ENCODE assay signal across 9 cellular contexts in genomic region chr12:52390739-52391617, GRCh38. TPM values are rescaled to one million over a fixed set of nuclear protein-coding genes. Genes with fewer than 3 reads are reported as not detected.
DNase-seq lines count a peak whose midpoint lies in the region; ATAC-seq, FAIRE-seq and TF ChIP-seq lines count a peak whose summit lies in the region.
"Had no signal": no experiment of that assay in that cellular context is flagged by ENCODE, and none has a peak within 500 bp of the region (broad histone marks: within the 10 kb centered on the region; RNA-seq: fewer than 3 reads in every experiment).

No MANE protein-coding gene starts in this region.

- no peaks in the 10 kb centered on the region for H3K79me2 ChIP-seq in keratinocyte (ENCODE audit: control insufficient read depth, insufficient read depth, low read length)

- DNase-seq in AG20443 (ENCODE audit: low spot score) (peak; percentile 62), astrocyte of the hippocampus (ENCODE audit: low read depth, low spot score) (peak; percentile 36), keratinocyte (ENCODE audit: low read depth, low spot score) (no peak), GM19240 (ENCODE audit: insufficient read length, low spot score) (no peak)
- no peak for DNase-seq in naive thymus-derived CD8-positive, alpha-beta T cell

- H2AFZ ChIP-seq in keratinocyte (ENCODE audit: control insufficient read depth, low read length): peak overlapping the region; percentile 11

- ATAC-seq in GM21390 (IDR thresholded peaks at IDR 0.05; ENCODE audit: unreplicated experiment) (no peak), GM19035 (IDR thresholded peaks at IDR 0.05; ENCODE audit: unreplicated experiment) (no peak)
- ATAC-seq in naive thymus-derived CD8-positive, alpha-beta T cell: no peak

- CTCF ChIA-PET in HEK293 (lab: Yijun Ruan, JAX): interaction anchor here (0.6 to 2.8 kb wide), 19 partner anchors 10 to 494 kb away, joined by 3 to 19 read pairs (median 3); partner anchors contain the start of gene KRT83

- no peak overlapping the region for H3K27ac Mint-ChIP-seq in naive thymus-derived CD8-positive, alpha-beta T cell
- H3K27ac Mint-ChIP-seq: dendritic cell treated with granulocyte-macrophage colony-stimulating factor and Interleukin-4, amounts not matched to agents 40 ng/mL and 50 ng/mL, for 4 days had no signal

- peak overlapping the region; percentile 32 for H3K9ac ChIP-seq in keratinocyte (ENCODE audit: control insufficient read depth, extremely low read depth, insufficient read depth, low read length)

- H3K36me3 ChIP-seq in HEK293 (ENCODE audit: control insufficient read depth in 2 of 2, insufficient read depth in 1 of 2, low read length in 2 of 2) (no peaks in the 10 kb centered on the region), keratinocyte (ENCODE audit: control insufficient read depth in 2 of 2, extremely low read depth in 1 of 2, insufficient read depth in 2 of 2, low read length in 2 of 2) (no peaks in the 10 kb centered on the region)

- H3K27me3 ChIP-seq in keratinocyte (ENCODE audit: control insufficient read depth, extremely low read depth, insufficient read depth, low read length): no peaks in the 10 kb centered on the region

- TF ChIP-seq CTCF in HEK293 (tag by site-specific recombination; IDR thresholded peaks at IDR 0.05) (peak; percentile 52), keratinocyte (optimal IDR thresholded peaks at IDR 0.05 in 1 of 3, IDR thresholded peaks at IDR 0.05 in 1 of 3, conservative IDR thresholded peaks at IDR 0.05 in 1 of 3; ENCODE audit: extremely low read depth in 1 of 3, insufficient read depth in 2 of 3, low read length in 3 of 3) (peak; percentile 85 to 96 (median 86))

- dilution Hi-C loops in keratinocyte (cut with MboI; ENCODE audit: extremely low pct_ligation_motif_present, low sequenced_read_pairs): no loop called here

- POLR2A ChIA-PET in HEK293 (lab: Yijun Ruan, JAX): no interaction called here
- POLR2A ChIA-PET in naive thymus-derived CD8-positive, alpha-beta T cell (lab: Charles Lee): no interaction called here

- H3K9me3 ChIP-seq in HEK293 (ENCODE audit: control insufficient read depth, insufficient read depth, low read depth, low read length) (no peaks in the 10 kb centered on the region), keratinocyte (ENCODE audit: control insufficient read depth, low read depth, low read length) (no peaks in the 10 kb centered on the region)

- H3K36me3 Mint-ChIP-seq in naive thymus-derived CD8-positive, alpha-beta T cell: no peaks in the 10 kb centered on the region

- H3K4me3 ChIP-seq in HEK293 (ENCODE audit: low read depth, low read length): no peak overlapping the region
- peak overlapping the region in 1 of 3 experiments; percentile 4 for H3K4me3 ChIP-seq in keratinocyte (ENCODE audit: control insufficient read depth in 2 of 3, extremely low read depth in 1 of 3, insufficient read depth in 2 of 3, low read depth in 1 of 3, low read length in 3 of 3)

- no peaks in the 10 kb centered on the region for H3K9me3 Mint-ChIP-seq in naive thymus-derived CD8-positive, alpha-beta T cell
- H3K9me3 Mint-ChIP-seq: dendritic cell treated with granulocyte-macrophage colony-stimulating factor and Interleukin-4, amounts not matched to agents 40 ng/mL and 50 ng/mL, for 4 days had no signal

- H3K27me3 Mint-ChIP-seq in naive thymus-derived CD8-positive, alpha-beta T cell: peaks cover 0 to 15% (median 6%) of the 10 kb centered on the region in 5 donors

- H4K20me1 ChIP-seq in keratinocyte (ENCODE audit: control insufficient read depth, extremely low read depth, insufficient read depth, low read length): no peaks in the 10 kb centered on the region

- H3K4me2 ChIP-seq in keratinocyte (ENCODE audit: control insufficient read depth, extremely low read depth, insufficient read depth, low read depth, low read length): peak overlapping the region; percentile 17

- no peak overlapping the region for H3K27ac ChIP-seq in HEK293 (ENCODE audit: extremely low read depth, low read depth, low read length)
- H3K27ac ChIP-seq in keratinocyte (ENCODE audit: control insufficient read depth, insufficient read depth, low read length): peak overlapping the region; percentile 48

- H3K4me1 ChIP-seq in HEK293 (ENCODE audit: control insufficient read depth, insufficient read depth, low read length): no peaks in the 10 kb centered on the region
- peaks cover 52% of the 10 kb centered on the region for H3K4me1 ChIP-seq in keratinocyte (ENCODE audit: control insufficient read depth, extremely low read depth, insufficient read depth, low read length)

- no peaks in the 10 kb centered on the region for H3K9me1 ChIP-seq in keratinocyte (ENCODE audit: control insufficient read depth, extremely low read depth, insufficient read depth, low read length)

- no peak overlapping the region for H3K4me3 Mint-ChIP-seq in naive thymus-derived CD8-positive, alpha-beta T cell
- H3K4me3 Mint-ChIP-seq: dendritic cell treated with granulocyte-macrophage colony-stimulating factor and Interleukin-4, amounts not matched to agents 40 ng/mL and 50 ng/mL, for 4 days had no signal

- no peaks in the 10 kb centered on the region for H3K4me1 Mint-ChIP-seq in naive thymus-derived CD8-positive, alpha-beta T cell

- FAIRE-seq in keratinocyte (lab: Jason Lieb, UNC): peak; percentile 90

TF ChIP-seq in HEK293, 187 proteins besides CTCF, POLR2A, EP300 and RAD21 (continues in another document):
- no peak for TF ChIP-seq ZNF677 (tag by site-specific recombination; IDR thresholded peaks at IDR 0.05)
- TF ChIP-seq ZNF549 (tag by site-specific recombination; IDR thresholded peaks at IDR 0.05): no peak
- TF ChIP-seq ZNF529 (tag by site-specific recombination; IDR thresholded peaks at IDR 0.05; ENCODE audit: insufficient replicate concordance): no peak
- 0 out of 2 replicates have a peak, but pooled peaks have one; percentile 8 for TF ChIP-seq EGR2 (tag by site-specific recombination; IDR thresholded peaks at IDR 0.05; ENCODE audit: low read depth)
- TF ChIP-seq ZNF747 (tag by site-specific recombination; IDR thresholded peaks at IDR 0.05): no peak
- peak; percentile 31; the same call in 1 of the 2 replicates for TF ChIP-seq ZNF654 (tag by site-specific recombination; IDR thresholded peaks at IDR 0.05; ENCODE audit: low read depth)
- no peak for TF ChIP-seq ZFP69B (tag by site-specific recombination; IDR thresholded peaks at IDR 0.05)
- TF ChIP-seq ZNF221 (tag by site-specific recombination; IDR thresholded peaks at IDR 0.05; ENCODE audit: borderline replicate concordance): no peak
- no peak for TF ChIP-seq OVOL3 (tag by site-specific recombination; IDR thresholded peaks at IDR 0.05)
- TF ChIP-seq ZFHX2 (tag by site-specific recombination; conservative IDR thresholded peaks at IDR 0.05): 0 out of 2 replicates have a peak, but pooled peaks have one; percentile 40
- peak; percentile 53; the same call in 1 of the 2 replicates for TF ChIP-seq GLIS1 (tag by site-specific recombination; IDR thresholded peaks at IDR 0.05)

RNA-seq across cellular contexts. Expression of gene KRT84, which starts 5.5 kb away (rescaled TPM):
- 0.05 to 0.13 TPM (median 0.10 TPM) in 3 replicates for polyA plus RNA-seq in keratinocyte
- polyA plus RNA-seq in keratinocyte (2011; ENCODE audit: low read depth): 0.50 TPM
- 0.02 and 0.08 TPM in 2 replicates for polyA plus RNA-seq in keratinocyte (2011; cell fraction: cytosol; rRNA removed)
- polyA plus RNA-seq in keratinocyte (2011; cell fraction: nucleus; rRNA removed): 0.06 and 0.24 TPM in 2 replicates
- polyA plus RNA-seq in keratinocyte (2012; ENCODE audit: low replicate concordance): 0.34 TPM in 1 of 2 replicates, not detected in the other
- 0.20 TPM in 1 of 3 replicates, not detected in the others for polyA minus RNA-seq in keratinocyte
- not detected for polyA minus RNA-seq in keratinocyte (2011; cell fraction: cytosol; rRNA and poly(A)+ RNA removed)
- 0.21 TPM in 1 of 2 replicates, not detected in the other for polyA minus RNA-seq in keratinocyte (2011; cell fraction: nucleus; rRNA and poly(A)+ RNA removed)
- total RNA-seq in naive thymus-derived CD8-positive, alpha-beta T cell: not detected
- not detected for polyA plus RNA-seq in naive thymus-derived CD8-positive, alpha-beta T cell

RNA-seq across cellular contexts. Expression of gene KRT82, which starts 15.2 kb away (rescaled TPM):
- polyA plus RNA-seq in keratinocyte: 0.03 TPM in 1 of 3 replicates, not detected in the others
- polyA plus RNA-seq in keratinocyte (2011; ENCODE audit: low read depth): 0.10 TPM
- not detected in 2 replicates for polyA plus RNA-seq in keratinocyte (2011; cell fraction: cytosol; rRNA removed)
- not detected in 2 replicates for polyA plus RNA-seq in keratinocyte (2011; cell fraction: nucleus; rRNA removed)
- polyA plus RNA-seq in keratinocyte (2012; ENCODE audit: low replicate concordance): 0.25 TPM in 1 of 2 replicates, not detected in the other
- polyA minus RNA-seq in keratinocyte: not detected in 3 replicates
- polyA minus RNA-seq in keratinocyte (2011; cell fraction: cytosol; rRNA and poly(A)+ RNA removed): not detected
- not detected in 2 replicates for polyA minus RNA-seq in keratinocyte (2011; cell fraction: nucleus; rRNA and poly(A)+ RNA removed)
- total RNA-seq in naive thymus-derived CD8-positive, alpha-beta T cell: not detected
- not detected for polyA plus RNA-seq in naive thymus-derived CD8-positive, alpha-beta T cell

RNA-seq across cellular contexts. Expression of gene KRT85, which starts 23.7 kb away (rescaled TPM):
- polyA plus RNA-seq in keratinocyte: not detected in 3 replicates
- polyA plus RNA-seq in keratinocyte (2011; ENCODE audit: low read depth): not detected
- not detected in 2 replicates for polyA plus RNA-seq in keratinocyte (2011; cell fraction: cytosol; rRNA removed)
- not detected in 2 replicates for polyA plus RNA-seq in keratinocyte (2011; cell fraction: nucleus; rRNA removed)
- polyA plus RNA-seq in keratinocyte (2012; ENCODE audit: low replicate concordance): not detected in 2 replicates
- not detected in 3 replicates for polyA minus RNA-seq in keratinocyte
- not detected for polyA minus RNA-seq in keratinocyte (2011; cell fraction: cytosol; rRNA and poly(A)+ RNA removed)
- not detected in 2 replicates for polyA minus RNA-seq in keratinocyte (2011; cell fraction: nucleus; rRNA and poly(A)+ RNA removed)
- total RNA-seq in naive thymus-derived CD8-positive, alpha-beta T cell: not detected
- polyA plus RNA-seq in naive thymus-derived CD8-positive, alpha-beta T cell: not detected

RNA-seq across cellular contexts. Expression of gene KRT75, which starts 43.2 kb away (rescaled TPM):
- 59.4 to 151 TPM (median 60.5 TPM) in 3 replicates for polyA plus RNA-seq in keratinocyte
- polyA plus RNA-seq in keratinocyte (2011; ENCODE audit: low read depth): 143 TPM
- 91.3 and 121 TPM in 2 replicates for polyA plus RNA-seq in keratinocyte (2011; cell fraction: cytosol; rRNA removed)
- 151 and 198 TPM in 2 replicates for polyA plus RNA-seq in keratinocyte (2011; cell fraction: nucleus; rRNA removed)
- polyA plus RNA-seq in keratinocyte (2012; ENCODE audit: low replicate concordance): 57.0 and 152 TPM in 2 replicates
- polyA minus RNA-seq in keratinocyte: 77.0 to 171 TPM (median 89.5 TPM) in 3 replicates
- 144 TPM for polyA minus RNA-seq in keratinocyte (2011; cell fraction: cytosol; rRNA and poly(A)+ RNA removed)
- polyA minus RNA-seq in keratinocyte (2011; cell fraction: nucleus; rRNA and poly(A)+ RNA removed): 87.8 and 113 TPM in 2 replicates
- total RNA-seq in naive thymus-derived CD8-positive, alpha-beta T cell: not detected
- not detected for polyA plus RNA-seq in naive thymus-derived CD8-positive, alpha-beta T cell

Comparison
In these comparisons a context has a peak if more than half of its experiments do, and no peak if none do; other contexts are left out.
1. DNase-seq: peak in AG20443 (single experiment) and astrocyte of the hippocampus (single experiment); none in keratinocyte (single experiment), GM19240 (single experiment) and naive thymus-derived CD8-positive, alpha-beta T cell (0 of 10).